ENCODE assay signal across 8 cellular contexts in genomic region chr22:37808294-37808657, GRCh38. TPM values are rescaled to one million over a fixed set of nuclear protein-coding genes. Genes with fewer than 3 reads are reported as not detected.
DNase-seq lines count a peak whose midpoint lies in the region; ATAC-seq and TF ChIP-seq lines count a peak whose summit lies in the region.

No MANE protein-coding gene starts in this region.

- peaks cover 11 to 44% of the 10 kb centered on the region in 2 experiments; a peak in 3 of 4 replicates for H3K79me1 ChIP-seq in IMR-90 (ENCODE audit: low read depth in 1 of 2, low read length in 2 of 2)

- no peak overlapping the region for H2AK5ac ChIP-seq in IMR-90 (ENCODE audit: low read depth, low read length)

- intact Hi-C loops in IMR-90 (cut with micrococcal nuclease), result loop anchor here (5.0 kb wide), 1 partner anchor 34 kb away; the partner anchor contains the start of gene ANKRD54

- peaks cover 5% of the 10 kb centered on the region; the same call in 1 of the 2 replicates for H3K9me1 ChIP-seq in IMR-90 (ENCODE audit: insufficient read depth, low read length)

- H3K36me3 ChIP-seq in IMR-90 (ENCODE audit: control insufficient read depth, insufficient read depth, low read length) (no peaks in the 10 kb centered on the region), mucosa of stomach (ENCODE audit: control insufficient read depth, insufficient read depth, low read length) (no peaks in the 10 kb centered on the region)

- in situ Hi-C loops in IMR-90 (cut with MboI; ENCODE audit: low sequenced_read_pairs), result no loop called here

- 0 out of 2 replicates have a peak overlapping the region, but pooled peaks have one; percentile 27 for H3K4ac ChIP-seq in IMR-90 (ENCODE audit: low read depth, low read length)

- H4K8ac ChIP-seq in IMR-90 (ENCODE audit: low read depth in 2 of 2, low read length in 2 of 2), result peak overlapping the region; percentile 7 to 15; a peak in 1 of 4 replicates

- CTCF ChIA-PET in IMR-90 (lab: Yijun Ruan, JAX), result interaction anchor here (3.2 kb wide), 1 partner anchor 10 kb away, joined by 10 read pairs; no protein-coding TSS in a partner anchor

- 0 out of 2 replicates have a peak overlapping the region, but pooled peaks have one; percentile 23 for H3K14ac ChIP-seq in IMR-90 (replicated peaks; ENCODE audit: low read depth, low read length)

- no peak overlapping the region for H2BK5ac ChIP-seq in IMR-90 (ENCODE audit: low read depth, low read length, poor library complexity, severe bottlenecking)

- peaks cover 8% of the 10 kb centered on the region; the same call in 1 of the 2 replicates for H4K20me1 ChIP-seq in IMR-90 (ENCODE audit: insufficient read depth, low read length)

- no peak overlapping the region for H3K18ac ChIP-seq in IMR-90 (ENCODE audit: low read depth, low read length)

- no peak overlapping the region for H3K56ac ChIP-seq in IMR-90 (ENCODE audit: extremely low read depth, insufficient read depth, low read length)

- H3K9me3 ChIP-seq in IMR-90 (ENCODE audit: control insufficient read depth, insufficient read depth, low read length), result no peaks in the 10 kb centered on the region
- no peaks in the 10 kb centered on the region for H3K9me3 ChIP-seq in mucosa of stomach (ENCODE audit: control insufficient read depth, low read length)

- no peak overlapping the region for H2BK15ac ChIP-seq in IMR-90 (ENCODE audit: low read depth, low read length)

- H3K4me3 ChIP-seq in AG09309 (ENCODE audit: control insufficient read depth, low read depth, low read length) (peak overlapping the region; percentile 76), IMR-90 (ENCODE audit: insufficient read depth, low read depth, low read length) (peak overlapping the region; percentile 77), cardiac fibroblast (replicated peaks in 1 of 2; ENCODE audit: low read depth in 2 of 2, low read length in 2 of 2) (peak overlapping the region; percentile 69 to 78), mucosa of stomach (ENCODE audit: low read length) (peak overlapping the region; percentile 94)

- TF ChIP-seq CTCF in AG09309 (IDR thresholded peaks at IDR 0.05; ENCODE audit: control insufficient read depth, insufficient read depth, low read depth, low read length, missing control alignments), result no peak
- no peak for TF ChIP-seq CTCF in IMR-90 (conservative IDR thresholded peaks at IDR 0.05; ENCODE audit: low read depth, low read length)
- no peak for TF ChIP-seq CTCF in cardiac fibroblast (IDR thresholded peaks at IDR 0.05; ENCODE audit: low read depth, low read length)

- H3K27me3 ChIP-seq in IMR-90 (ENCODE audit: control insufficient read depth, insufficient read depth, low read length) (no peaks in the 10 kb centered on the region), mucosa of stomach (ENCODE audit: control insufficient read depth, insufficient read depth, low read length) (peaks cover 3% of the 10 kb centered on the region)

- peak overlapping the region; percentile 13 for H2AK9ac ChIP-seq in IMR-90 (replicated peaks; ENCODE audit: low read depth, low read length, poor library complexity)

- H3K4me1 ChIP-seq in IMR-90 (ENCODE audit: control insufficient read depth, insufficient read depth, low read length) (peaks cover 12% of the 10 kb centered on the region), mucosa of stomach (ENCODE audit: control insufficient read depth, insufficient read depth, low read length) (peaks cover 35% of the 10 kb centered on the region)

- peak overlapping the region; percentile 93 for H2AFZ ChIP-seq in IMR-90 (replicated peaks; ENCODE audit: low read length, poor library complexity)

- TF ChIP-seq RAD21 in IMR-90 (IDR thresholded peaks at IDR 0.05; ENCODE audit: low read length), result no peak

- peak overlapping the region; percentile 42; the same call in 1 of the 2 replicates for H3K27ac ChIP-seq in IMR-90 (ENCODE audit: insufficient read depth, low read length)

- ATAC-seq in IMR-90 (ENCODE audit: low read depth), result no peak
- ATAC-seq in HG02798 (IDR thresholded peaks at IDR 0.05; ENCODE audit: poor library complexity, unreplicated experiment), result no peak
- ATAC-seq in HG02870 (IDR thresholded peaks at IDR 0.05; ENCODE audit: unreplicated experiment), result no peak
- ATAC-seq in HG02970 (IDR thresholded peaks at IDR 0.05; ENCODE audit: low FRiP score, unreplicated experiment), result no peak

- H4K91ac ChIP-seq in IMR-90 (ENCODE audit: insufficient read depth, low read depth, low read length), result no peak overlapping the region

- no peak overlapping the region for H4K5ac ChIP-seq in IMR-90 (ENCODE audit: low read depth, low read length)

- H3K4me2 ChIP-seq in IMR-90 (ENCODE audit: low read depth, low read length), result peak overlapping the region; percentile 87

- DNase-seq in AG09309 (ENCODE audit: low read depth), result no peak
- peak; percentile 62 for DNase-seq in IMR-90
- peak in 1 of 2 donors; percentile 49 for DNase-seq in cardiac fibroblast (ENCODE audit: low read depth in 2 of 2)
- DNase-seq in stimulated activated naive CD4-positive, alpha-beta T cell treated with Interleukin-2 at 50 U/mL for 16 hours (lab: John Stamatoyannopoulos, UW), result no peak

- peak overlapping the region; percentile 59 for H3K9ac ChIP-seq in IMR-90 (ENCODE audit: low read depth, low read length)
- H3K9ac ChIP-seq in mucosa of stomach (ENCODE audit: low read length), result peak overlapping the region; percentile 96

- no peak for TF ChIP-seq POLR2A in IMR-90 (IDR thresholded peaks at IDR 0.05; ENCODE audit: low read depth, low read length)

- 2% methylated on average over 6 of the region's 8 CpGs; no CpG with 5 or more reads in 1 of the 2 experiments for WGBS in IMR-90 (ENCODE audit: extremely low coverage in 2 of 2, insufficient read length in 1 of 2), 2 experiments

- no peak overlapping the region for H2BK120ac ChIP-seq in IMR-90 (ENCODE audit: low read depth, low read length)

- POLR2A ChIA-PET in IMR-90 (lab: Charles Lee; ENCODE audit: unreplicated experiment), result no interaction called here

- BruUV-seq in IMR-90 (replicated peaks; lab: Mats Ljungman, UMichigan), result no TSS peak

- H2BK20ac ChIP-seq in IMR-90 (ENCODE audit: low read depth, low read length), result no peak overlapping the region

- H3K23ac ChIP-seq in IMR-90 (ENCODE audit: low read depth, low read length), result peak overlapping the region; percentile 72; the same call in 1 of the 2 replicates

- dilution Hi-C loops in IMR-90 (cut with HindIII; ENCODE audit: low sequenced_read_pairs, unreplicated experiment), result no loop called here

TF ChIP-seq in IMR-90, 13 proteins besides CTCF, POLR2A, EP300 and RAD21:
- TF ChIP-seq MAZ (IDR thresholded peaks at IDR 0.05; ENCODE audit: borderline replicate concordance, low read depth, low read length), result no peak
- TF ChIP-seq FOS (IDR thresholded peaks at IDR 0.05; ENCODE audit: low read depth, low read length), result no peak
- peak; percentile 92 for TF ChIP-seq BHLHE40 (IDR thresholded peaks at IDR 0.05; ENCODE audit: low read depth, low read length)

RNA-seq across cellular contexts. Expression of gene GCAT, which starts 0.5 kb away (rescaled TPM):
- 25.6 and 32.3 TPM in 2 replicates for total RNA-seq in IMR-90 (2012; rRNA removed)
- 20.6 and 26.2 TPM in 2 replicates for polyA plus RNA-seq in IMR-90 (2012; rRNA removed)
- 18.9 and 29.8 TPM in 2 replicates for polyA plus RNA-seq in IMR-90 (2012; cell fraction: cytosol; rRNA removed)
- 15.8 and 38.2 TPM in 2 replicates for polyA plus RNA-seq in IMR-90 (2012; cell fraction: nucleus; rRNA removed; ENCODE audit: low replicate concordance)

RNA-seq across cellular contexts. Expression of gene GALR3, which starts 14.9 kb away (rescaled TPM):
- total RNA-seq in IMR-90 (2012; rRNA removed), result not detected in 2 replicates
- not detected in 2 replicates for polyA plus RNA-seq in IMR-90 (2012; rRNA removed)
- polyA plus RNA-seq in IMR-90 (2012; cell fraction: cytosol; rRNA removed), result not detected in 2 replicates
- 0.15 TPM in 1 of 2 replicates, not detected in the other for polyA plus RNA-seq in IMR-90 (2012; cell fraction: nucleus; rRNA removed; ENCODE audit: low replicate concordance)

RNA-seq across cellular contexts. Expression of gene ANKRD54, which starts 35.9 kb away (rescaled TPM):
- 18.5 and 20.3 TPM in 2 replicates for total RNA-seq in IMR-90 (2012; rRNA removed)
- 31.3 and 31.5 TPM in 2 replicates for polyA plus RNA-seq in IMR-90 (2012; rRNA removed)
- 27.1 and 36.8 TPM in 2 replicates for polyA plus RNA-seq in IMR-90 (2012; cell fraction: cytosol; rRNA removed)
- 46.2 and 142 TPM in 2 replicates for polyA plus RNA-seq in IMR-90 (2012; cell fraction: nucleus; rRNA removed; ENCODE audit: low replicate concordance)

RNA-seq across cellular contexts. Expression of gene EIF3L, which starts 40.9 kb away (rescaled TPM):
- 464 and 593 TPM in 2 replicates for total RNA-seq in IMR-90 (2012; rRNA removed)
- 354 and 391 TPM in 2 replicates for polyA plus RNA-seq in IMR-90 (2012; rRNA removed)
- 183 and 246 TPM in 2 replicates for polyA plus RNA-seq in IMR-90 (2012; cell fraction: cytosol; rRNA removed)
- polyA plus RNA-seq in IMR-90 (2012; cell fraction: nucleus; rRNA removed; ENCODE audit: low replicate concordance), result 89.0 and 188 TPM in 2 replicates
